10 cellular contexts compared by ENCODE assay signal in the genomic region with DNA sequence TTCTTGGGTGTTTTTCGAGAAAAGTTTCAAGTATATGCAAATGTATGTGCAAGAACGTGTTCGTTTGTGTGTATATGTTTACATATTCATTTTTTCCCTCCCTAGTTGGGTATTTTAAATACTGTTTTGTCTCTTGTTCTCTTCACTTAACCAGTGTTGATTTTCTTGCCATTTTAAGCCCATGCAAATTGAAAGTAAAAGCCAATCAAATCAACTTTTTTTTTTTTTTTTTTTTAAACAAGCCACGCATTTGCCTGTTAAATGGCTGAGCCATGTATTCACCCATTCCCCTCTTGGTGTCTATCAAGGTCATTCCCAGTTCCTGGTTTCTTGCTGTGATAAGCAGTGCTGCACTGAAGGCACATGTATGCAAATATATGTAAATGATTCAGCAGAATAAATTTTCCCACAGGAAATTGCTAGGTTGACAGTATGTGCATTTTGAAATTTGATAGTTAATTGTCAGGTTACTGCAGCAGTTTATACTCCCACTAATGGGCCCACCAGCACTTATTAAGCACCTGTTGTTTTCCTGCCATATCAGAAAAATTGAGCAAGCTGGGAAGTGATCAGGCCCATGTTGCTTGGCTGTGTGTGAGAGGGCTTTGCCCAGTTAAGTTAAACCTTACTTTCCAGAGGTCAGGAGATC. TPM values are rescaled to one million over a fixed set of nuclear protein-coding genes. Genes with fewer than 3 reads are reported as not detected.
DNase-seq lines count a peak whose midpoint lies in the region; ATAC-seq, FAIRE-seq and TF ChIP-seq lines count a peak whose summit lies in the region.
"Had no signal": no experiment of that assay in that cellular context is flagged by ENCODE, and none has a peak within 500 bp of the region (broad histone marks: within the 10 kb centered on the region; RNA-seq: fewer than 3 reads in every experiment).

No MANE protein-coding gene starts in this region.

- H3K27me3 ChIP-seq in CD4-positive, alpha-beta T cell (ENCODE audit: control insufficient read depth, insufficient read depth, low read length): no peaks in the 10 kb centered on the region
- H3K27me3 ChIP-seq in endothelial cell of umbilical vein (ENCODE audit: control insufficient read depth in 2 of 2, insufficient read depth in 2 of 2, low read length in 2 of 2): no peaks in the 10 kb centered on the region

- no peaks in the 10 kb centered on the region for H3K27me3 Mint-ChIP-seq in CD4-positive, alpha-beta T cell

- no peak overlapping the region for H3K4me3 ChIP-seq in endothelial cell of umbilical vein (replicated peaks in 1 of 3; ENCODE audit: insufficient read depth in 1 of 3, low read depth in 1 of 3, low read length in 3 of 3)

- no peak for DNase-seq in CD4-positive, alpha-beta T cell
- no peak for DNase-seq in endothelial cell of umbilical vein (ENCODE audit: low read depth, low spot score)
- DNase-seq in OCI-M2 (lab: John Stamatoyannopoulos, UW; ENCODE audit: unreplicated experiment): no peak
- no peak for DNase-seq in HuH-7 (ENCODE audit: low spot score)
- no peak for DNase-seq in glomerular visceral epithelial cell (ENCODE audit: extremely low spot score)
- DNase-seq in T-helper 9 cell: no peak
- DNase-seq: HFFc6, NCI-H2029 treated with DMSO at 0.1 percent for 48 hours had no signal

- H2AFZ ChIP-seq in endothelial cell of umbilical vein (ENCODE audit: low read depth, low read length): no peak overlapping the region

- dilution Hi-C loops in endothelial cell of umbilical vein (cut with MboI; ENCODE audit: extremely low pct_ligation_motif_present, low sequenced_read_pairs): no loop called here

- no peaks in the 10 kb centered on the region for H3K36me3 ChIP-seq in endothelial cell of umbilical vein (ENCODE audit: control insufficient read depth in 2 of 2, extremely low read depth in 1 of 2, insufficient read depth in 2 of 2, low read length in 2 of 2)

- H4K20me1 ChIP-seq in endothelial cell of umbilical vein (replicated peaks; ENCODE audit: control insufficient read depth, extremely low read depth, insufficient read depth, low read length): peaks cover 2% of the 10 kb centered on the region

- H3K4me1 Mint-ChIP-seq in CD4-positive, alpha-beta T cell (ENCODE audit: low read depth): peaks cover 69% of the 10 kb centered on the region

- peak overlapping the region; percentile 86 for H3K27ac ChIP-seq in CD4-positive, alpha-beta T cell (ENCODE audit: low read depth, low read length)
- H3K27ac ChIP-seq in endothelial cell of umbilical vein (ENCODE audit: insufficient read depth, low read depth, low read length): peak overlapping the region; percentile 43

- no peak for TF ChIP-seq POLR2A in endothelial cell of umbilical vein (IDR thresholded peaks at IDR 0.05; ENCODE audit: low read depth, low read length)

- peak overlapping the region; percentile 38 for H3K4me2 ChIP-seq in endothelial cell of umbilical vein (ENCODE audit: insufficient read depth, low read length)

- H3K4me1 ChIP-seq in endothelial cell of umbilical vein (ENCODE audit: control insufficient read depth, extremely low read depth, insufficient read depth, low read length): peaks cover 52% of the 10 kb centered on the region

- no peaks in the 10 kb centered on the region for H3K9me1 ChIP-seq in endothelial cell of umbilical vein (replicated peaks; ENCODE audit: control insufficient read depth, extremely low read depth, insufficient read depth, low read length)

- CTCF ChIA-PET in CD4-positive, alpha-beta T cell (lab: Charles Lee): no interaction called here
- CTCF ChIA-PET in endothelial cell of umbilical vein (lab: Charles Lee): no interaction called here

- BruUV-seq in endothelial cell of umbilical vein (replicated peaks; lab: Mats Ljungman, UMichigan): no TSS peak

- peak; percentile 52 for ATAC-seq in CD4-positive, alpha-beta T cell (ENCODE audit: poor library complexity)
- ATAC-seq in GM19438 (IDR thresholded peaks at IDR 0.05; ENCODE audit: low read depth, unreplicated experiment) (peak; percentile 37), HG03520 (IDR thresholded peaks at IDR 0.05; ENCODE audit: unreplicated experiment) (peak; percentile 22)

- no peak for FAIRE-seq in endothelial cell of umbilical vein (lab: Jason Lieb, UNC)

- H3K9me3 Mint-ChIP-seq in CD4-positive, alpha-beta T cell: no peaks in the 10 kb centered on the region

- POLR2A ChIA-PET in CD4-positive, alpha-beta T cell (lab: Charles Lee): no interaction called here
- POLR2A ChIA-PET in endothelial cell of umbilical vein (lab: Charles Lee): no interaction called here

- H3K79me2 ChIP-seq in endothelial cell of umbilical vein (ENCODE audit: control insufficient read depth, insufficient read depth, low read length): peaks cover 98% of the 10 kb centered on the region

- TF ChIP-seq CTCF in CD4-positive, alpha-beta T cell (IDR thresholded peaks at IDR 0.05): no peak
- no peak for TF ChIP-seq CTCF in endothelial cell of umbilical vein (IDR thresholded peaks at IDR 0.05; ENCODE audit: extremely low read depth in 1 of 2, insufficient read depth in 1 of 2, low read depth in 1 of 2, low read length in 2 of 2)

- H3K4me3 Mint-ChIP-seq in CD4-positive, alpha-beta T cell: peak overlapping the region; percentile 73
- H3K4me3 Mint-ChIP-seq: HFFc6 had no signal

- intact Hi-C loops in CD4-positive, alpha-beta T cell (cut with DNase I, micrococcal nuclease): loop anchor here in 1 of 2 experiments (1.0 kb wide), 2 partner anchors 11 to 73 kb away; partner anchors contain the start of gene CEP20
- intact Hi-C loops in endothelial cell of umbilical vein (cut with micrococcal nuclease): loop anchor here (2.0 kb wide), 1 partner anchor 37 kb away; no protein-coding TSS in a partner anchor

- peak overlapping the region; percentile 89 for H3K27ac Mint-ChIP-seq in CD4-positive, alpha-beta T cell

- H3K9me3 ChIP-seq in CD4-positive, alpha-beta T cell (ENCODE audit: control insufficient read depth, low read length): no peaks in the 10 kb centered on the region
- H3K9me3 ChIP-seq in endothelial cell of umbilical vein (replicated peaks; ENCODE audit: control insufficient read depth, insufficient read depth, low read length): no peaks in the 10 kb centered on the region

- H3K9ac ChIP-seq in endothelial cell of umbilical vein (replicated peaks; ENCODE audit: extremely low read depth, insufficient read depth, low read length): no peak overlapping the region

- H3K36me3 Mint-ChIP-seq in CD4-positive, alpha-beta T cell (ENCODE audit: low read depth): peaks cover 7% of the 10 kb centered on the region

TF ChIP-seq in endothelial cell of umbilical vein, 7 proteins besides CTCF, POLR2A, EP300 and RAD21:
- TF ChIP-seq JUN (IDR thresholded peaks at IDR 0.05; ENCODE audit: borderline replicate concordance, insufficient read depth, insufficient read length, low read depth): no peak
- TF ChIP-seq FOS (IDR thresholded peaks at IDR 0.05; ENCODE audit: borderline replicate concordance, insufficient read depth, low read length): no peak
- no peak for TF ChIP-seq GATA2 (IDR thresholded peaks at IDR 0.05; ENCODE audit: insufficient read depth, insufficient read length, low read depth, low read length)
- TF ChIP-seq, protein P1, sequence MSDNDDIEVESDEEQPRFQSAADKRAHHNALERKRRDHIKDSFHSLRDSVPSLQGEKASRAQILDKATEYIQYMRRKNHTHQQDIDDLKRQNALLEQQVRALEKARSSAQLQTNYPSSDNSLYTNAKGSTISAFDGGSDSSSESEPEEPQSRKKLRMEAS (IDR thresholded peaks at IDR 0.05; ENCODE audit: insufficient read depth, insufficient read length): no peak
- no peak for TF ChIP-seq POLR2AphosphoS5 (IDR thresholded peaks at IDR 0.05; ENCODE audit: insufficient read depth, low read depth, low read length)

RNA-seq across cellular contexts. Expression of gene ABCC1, which starts 12.3 kb away (rescaled TPM):
- 10 to 100 TPM; 42.9 to 44.8 TPM for total RNA-seq in CD4-positive, alpha-beta T cell
- 71.4 and 89.2 TPM in 2 replicates for total RNA-seq in endothelial cell of umbilical vein
- polyA plus RNA-seq in endothelial cell of umbilical vein: 46.1 and 53.8 TPM in 2 replicates
- 36.6 and 39.1 TPM in 2 replicates for polyA plus RNA-seq in endothelial cell of umbilical vein (2011; cell fraction: cytosol; rRNA removed)
- polyA plus RNA-seq in endothelial cell of umbilical vein (2011; cell fraction: nucleus; rRNA removed): 116 and 138 TPM in 2 replicates
- polyA plus RNA-seq in endothelial cell of umbilical vein (2012): 62.5 and 78.6 TPM in 2 replicates
- 184 and 195 TPM in 2 replicates for polyA minus RNA-seq in endothelial cell of umbilical vein
- 23.8 TPM for polyA minus RNA-seq in endothelial cell of umbilical vein (2011; cell fraction: cytosol; rRNA and poly(A)+ RNA removed)
- polyA minus RNA-seq in endothelial cell of umbilical vein (2011; cell fraction: nucleus; rRNA and poly(A)+ RNA removed): 124 and 158 TPM in 2 replicates
